Comparison of ENCODE assay signal across 9 cellular contexts in the genomic region with DNA sequence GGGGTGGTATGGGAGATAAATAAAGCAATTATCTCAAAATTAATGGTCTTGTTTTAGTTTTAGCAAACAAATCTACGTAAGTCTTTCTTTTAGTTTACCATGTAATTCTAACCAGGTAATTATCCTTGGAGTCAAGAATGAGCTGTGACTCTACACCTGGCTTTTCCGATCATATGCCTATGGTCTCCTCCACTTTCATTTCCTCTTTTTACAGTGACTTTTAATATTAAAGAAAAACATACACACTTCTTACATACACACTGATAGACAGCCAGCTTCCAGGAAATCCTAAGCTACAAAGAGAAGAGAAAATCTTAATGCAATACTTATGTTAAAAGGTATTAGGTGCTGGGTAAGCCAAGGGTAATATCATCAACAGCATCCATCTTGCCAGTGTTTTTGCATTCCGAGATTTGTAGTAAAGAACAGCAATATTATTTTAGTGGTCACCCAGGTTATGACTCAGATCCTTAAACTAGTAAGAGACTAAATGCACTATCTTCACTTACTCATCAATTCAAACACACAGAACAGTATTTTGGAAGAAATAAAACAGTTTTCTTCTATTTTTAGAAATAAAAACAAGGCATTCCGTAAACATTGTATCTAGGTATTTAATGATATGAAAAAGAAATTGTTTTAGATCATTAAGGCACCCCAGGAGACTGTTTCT. TPM values are rescaled to one million over a fixed set of nuclear protein-coding genes. Genes with fewer than 3 reads are reported as not detected.
A peak's percentile ranks its signal among the peaks of the same experiment; 100 is the strongest.
DNase-seq lines count a peak whose midpoint lies in the region; ATAC-seq, FAIRE-seq and TF ChIP-seq lines count a peak whose summit lies in the region.
"Had no signal": no experiment of that assay in that cellular context is flagged by ENCODE, and none has a peak within 500 bp of the region (broad histone marks: within the 10 kb centered on the region; RNA-seq: fewer than 3 reads in every experiment).

No MANE protein-coding gene starts in this region.

- dilution Hi-C loops in keratinocyte (cut with MboI; ENCODE audit: extremely low pct_ligation_motif_present, low sequenced_read_pairs): no loop called here

- H3K79me2 ChIP-seq in keratinocyte (ENCODE audit: control insufficient read depth, insufficient read depth, low read length): peaks cover 43% of the 10 kb centered on the region

- DNase-seq in AG10803 (ENCODE audit: low read depth) (peak; percentile 64), KBM-7 (peak; percentile 22), RKO (ENCODE audit: low spot score) (peak; percentile 76), keratinocyte (ENCODE audit: low read depth, low spot score) (no peak)
- no peak for DNase-seq in activated CD8-positive, alpha-beta memory T cell treated with anti-CD3 and anti-CD28 coated beads for 24 hours
- no peak for DNase-seq in stimulated activated naive CD8-positive, alpha-beta T cell treated with anti-CD3 and anti-CD28 coated beads, Interleukin-15, Interleukin-2, amounts not matched to agents 100 U/mL and 50 U/mL, for 24 hours
- DNase-seq: naive thymus-derived CD4-positive, alpha-beta T cell had no signal

- H2AFZ ChIP-seq in keratinocyte (ENCODE audit: control insufficient read depth, low read length): peak overlapping the region; percentile 17

- no peaks in the 10 kb centered on the region for H3K9me3 ChIP-seq in keratinocyte (ENCODE audit: control insufficient read depth, low read depth, low read length)

- no peaks in the 10 kb centered on the region for H3K9me1 ChIP-seq in keratinocyte (ENCODE audit: control insufficient read depth, extremely low read depth, insufficient read depth, low read length)

- peaks cover 0 to 3% of the 10 kb centered on the region in 2 experiments for H3K36me3 ChIP-seq in keratinocyte (ENCODE audit: control insufficient read depth in 2 of 2, extremely low read depth in 1 of 2, insufficient read depth in 2 of 2, low read length in 2 of 2)

- H3K4me3 ChIP-seq in AG10803 (ENCODE audit: low read length): peak overlapping the region; percentile 70
- H3K4me3 ChIP-seq in keratinocyte (ENCODE audit: control insufficient read depth in 2 of 3, extremely low read depth in 1 of 3, insufficient read depth in 2 of 3, low read depth in 1 of 3, low read length in 3 of 3): peak overlapping the region in 2 of 3 experiments; percentile 82

- no peaks in the 10 kb centered on the region for H3K27me3 ChIP-seq in keratinocyte (ENCODE audit: control insufficient read depth, extremely low read depth, insufficient read depth, low read length)

- FAIRE-seq in keratinocyte (lab: Jason Lieb, UNC): peak; percentile 63

- H4K20me1 ChIP-seq in keratinocyte (ENCODE audit: control insufficient read depth, extremely low read depth, insufficient read depth, low read length): no peaks in the 10 kb centered on the region

- in situ Hi-C loops in KBM-7 (cut with MboI; ENCODE audit: low pct_unique_long_range_greater_than_20kb, low sequenced_read_pairs): loop anchor here (25.0 kb wide), 1 partner anchor 989 kb away; no protein-coding TSS in a partner anchor

- no peak overlapping the region for H3K9ac ChIP-seq in keratinocyte (ENCODE audit: control insufficient read depth, extremely low read depth, insufficient read depth, low read length)

- peak overlapping the region; percentile 22 for H3K27ac ChIP-seq in keratinocyte (ENCODE audit: control insufficient read depth, insufficient read depth, low read length)

- no peak for TF ChIP-seq CTCF in AG10803 (conservative IDR thresholded peaks at IDR 0.05; ENCODE audit: low read length)
- TF ChIP-seq CTCF in keratinocyte (optimal IDR thresholded peaks at IDR 0.05 in 1 of 3, IDR thresholded peaks at IDR 0.05 in 1 of 3, conservative IDR thresholded peaks at IDR 0.05 in 1 of 3; ENCODE audit: extremely low read depth in 1 of 3, insufficient read depth in 2 of 3, low read length in 3 of 3): no peak

- no peak for ATAC-seq in GM21515 (IDR thresholded peaks at IDR 0.05; ENCODE audit: unreplicated experiment)
- ATAC-seq in stimulated activated naive CD8-positive, alpha-beta T cell treated with anti-CD3 and anti-CD28 coated beads, Interleukin-15, Interleukin-2, amounts not matched to agents 100 U/mL and 50 U/mL, for 24 hours: no peak
- no peak for ATAC-seq in HG02763 (IDR thresholded peaks at IDR 0.05; ENCODE audit: unreplicated experiment)
- ATAC-seq: naive thymus-derived CD4-positive, alpha-beta T cell had no signal

- H3K4me1 ChIP-seq in keratinocyte (ENCODE audit: control insufficient read depth, extremely low read depth, insufficient read depth, low read length): peaks cover 15% of the 10 kb centered on the region

- H3K4me2 ChIP-seq in keratinocyte (ENCODE audit: control insufficient read depth, extremely low read depth, insufficient read depth, low read depth, low read length): peak overlapping the region; percentile 78

RNA-seq across cellular contexts. Expression of a gene that starts 4.4 kb away (rescaled TPM):
- polyA plus RNA-seq in keratinocyte: 2.6 to 2.8 TPM (median 2.7 TPM) in 3 replicates
- 5.7 TPM for polyA plus RNA-seq in keratinocyte (2011; ENCODE audit: low read depth)
- 1.8 and 2.7 TPM in 2 replicates for polyA plus RNA-seq in keratinocyte (2011; cell fraction: cytosol; rRNA removed)
- 5.9 and 7.6 TPM in 2 replicates for polyA plus RNA-seq in keratinocyte (2011; cell fraction: nucleus; rRNA removed)
- 4.0 and 4.2 TPM in 2 replicates for polyA plus RNA-seq in keratinocyte (2012; ENCODE audit: low replicate concordance)
- 1.2 to 1.9 TPM (median 1.5 TPM) in 3 replicates for polyA minus RNA-seq in keratinocyte
- 12.5 TPM for polyA minus RNA-seq in keratinocyte (2011; cell fraction: cytosol; rRNA and poly(A)+ RNA removed)
- polyA minus RNA-seq in keratinocyte (2011; cell fraction: nucleus; rRNA and poly(A)+ RNA removed): 4.7 and 6.4 TPM in 2 replicates
- polyA plus RNA-seq: naive thymus-derived CD4-positive, alpha-beta T cell had no signal

Comparison
In these comparisons a context has a peak if more than half of its experiments do, and no peak if none do; other contexts are left out.
1. DNase-seq: peak in AG10803 (single experiment), KBM-7 (single experiment) and RKO (single experiment); none in keratinocyte (single experiment), activated CD8-positive, alpha-beta memory T cell treated with anti-CD3 and anti-CD28 coated beads for 24 hours (single experiment) and stimulated activated naive CD8-positive, alpha-beta T cell treated with anti-CD3 and anti-CD28 coated beads, Interleukin-15, Interleukin-2, amounts not matched to agents 100 U/mL and 50 U/mL, for 24 hours (single experiment).